Comparison of ENCODE assay signal across 8 cellular contexts in the genomic region with DNA sequence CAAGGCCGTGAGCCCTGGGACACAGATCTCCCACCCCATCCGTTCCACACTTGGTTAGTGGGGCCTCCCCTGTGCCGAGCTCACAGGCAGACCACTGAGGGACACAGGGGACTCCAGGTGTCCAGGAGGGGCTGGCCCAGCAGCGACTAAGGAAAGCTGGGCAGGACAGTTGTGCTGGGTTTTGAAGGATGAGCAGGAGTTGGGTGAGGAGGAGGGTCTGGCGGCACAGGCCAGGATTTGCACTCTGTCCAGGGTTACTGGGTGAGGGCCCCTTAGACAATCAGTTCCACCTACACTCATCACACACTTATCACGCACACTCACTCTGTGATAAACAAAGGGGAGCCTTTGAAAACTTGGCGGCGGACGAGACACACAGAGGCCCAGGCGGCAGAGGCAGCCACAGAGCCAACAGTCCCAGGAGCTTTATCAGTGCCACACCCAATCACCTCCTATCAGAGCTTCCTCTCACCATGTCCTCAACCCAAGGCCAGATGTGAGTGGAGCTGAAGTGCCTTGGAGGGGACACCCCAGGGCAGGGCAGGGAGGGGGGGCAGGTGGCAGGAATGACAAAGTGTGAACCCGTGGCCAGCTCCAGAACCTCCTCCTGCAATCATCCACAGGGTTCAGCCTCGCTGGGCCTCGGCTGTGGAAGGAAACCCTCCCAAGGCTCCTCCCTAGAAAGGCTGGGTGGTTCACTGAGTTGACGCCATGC. TPM values are rescaled to one million over a fixed set of nuclear protein-coding genes. Genes with fewer than 3 reads are reported as not detected.
DNase-seq lines count a peak whose midpoint lies in the region; ATAC-seq and TF ChIP-seq lines count a peak whose summit lies in the region.

No MANE protein-coding gene starts in this region.

- H3K4ac ChIP-seq in neuronal stem cell (ENCODE audit: low read length) = peak overlapping the region; percentile 27

- no peak overlapping the region for H4K91ac ChIP-seq in neuronal stem cell (ENCODE audit: low read depth, low read length, poor library complexity)

- ATAC-seq in GM18868 (IDR thresholded peaks at IDR 0.05; ENCODE audit: unreplicated experiment) (peak; percentile 11), HG03378 (IDR thresholded peaks at IDR 0.05; ENCODE audit: unreplicated experiment) (peak; percentile 26), GM18870 (IDR thresholded peaks at IDR 0.05; ENCODE audit: unreplicated experiment) (no peak)

- H3K79me1 ChIP-seq in neuronal stem cell (ENCODE audit: low read depth, low read length) = peaks cover 26% of the 10 kb centered on the region

- peak overlapping the region; percentile 98 for H2AK5ac ChIP-seq in neuronal stem cell (ENCODE audit: low read depth, low read length)

- peak overlapping the region; percentile 64 for H2BK15ac ChIP-seq in neuronal stem cell (ENCODE audit: low read length)

- no peak overlapping the region for H2BK120ac ChIP-seq in neuronal stem cell (ENCODE audit: low read depth, low read length)

- peak overlapping the region; percentile 36 for H3K9ac ChIP-seq in neuronal stem cell (ENCODE audit: low read depth, low read length, poor library complexity)

- H3K4me1 ChIP-seq in neuronal stem cell (ENCODE audit: control insufficient read depth in 2 of 2, insufficient read depth in 1 of 2, low read depth in 1 of 2, low read length in 2 of 2) = peaks cover 17 to 39% of the 10 kb centered on the region in 2 donors
- H3K4me1 ChIP-seq in tibial artery = peaks cover 0 to 18% (median 7%) of the 10 kb centered on the region in 4 donors

- CTCF ChIA-PET in activated naive CD4-positive, alpha-beta T cell treated with anti-CD3 and anti-CD28 coated beads for 36 hours (lab: Charles Lee) = interaction anchor here (0.6 to 5.9 kb wide), 5 partner anchors 9 to 398 kb away, joined by 3 to 47 read pairs (median 3); no protein-coding TSS in a partner anchor

- peak overlapping the region; percentile 82 for H3K4me3 Mint-ChIP-seq in activated naive CD4-positive, alpha-beta T cell treated with anti-CD3 and anti-CD28 coated beads for 36 hours

- no peak overlapping the region for H3K4me2 ChIP-seq in neuronal stem cell (ENCODE audit: insufficient read depth, low read length, poor library complexity, severe bottlenecking)

- H3K36me3 ChIP-seq in neuronal stem cell (replicated peaks in 1 of 2; ENCODE audit: control insufficient read depth in 2 of 2, insufficient read depth in 2 of 2, low read length in 2 of 2) = peaks cover 0 to 5% of the 10 kb centered on the region in 2 donors
- H3K36me3 ChIP-seq in tibial artery = no peaks in the 10 kb centered on the region

- TF ChIP-seq CTCF in tibial artery (IDR thresholded peaks at IDR 0.05) = no peak

- peak overlapping the region; percentile 91 for H3K27ac Mint-ChIP-seq in activated naive CD4-positive, alpha-beta T cell treated with anti-CD3 and anti-CD28 coated beads for 36 hours

- no peak overlapping the region for H2AFZ ChIP-seq in neuronal stem cell (ENCODE audit: low read length)

- peak overlapping the region; percentile 57 for H3K23ac ChIP-seq in neuronal stem cell (ENCODE audit: low read depth, low read length, poor library complexity)

- peak overlapping the region; percentile 9 for H3K14ac ChIP-seq in neuronal stem cell (ENCODE audit: low read length)

- H2BK12ac ChIP-seq in neuronal stem cell (ENCODE audit: low read length) = no peak overlapping the region

- H3K9me3 ChIP-seq in neuronal stem cell (replicated peaks in 1 of 2; ENCODE audit: control insufficient read depth in 2 of 2, insufficient read depth in 1 of 2, low read depth in 1 of 2, low read length in 2 of 2) (peaks cover 0 to 3% of the 10 kb centered on the region in 2 donors), tibial artery (no peaks in the 10 kb centered on the region)

- no CpG with 5 or more reads among the region's 14 CpGs for WGBS in neuronal stem cell (ENCODE audit: extremely low coverage in 2 of 2, insufficient read length in 2 of 2, insufficient replicate concordance in 1 of 2), 2 donors

- peak overlapping the region; percentile 6 for H4K8ac ChIP-seq in neuronal stem cell (ENCODE audit: low read depth, low read length)

- H3K9me3 Mint-ChIP-seq in activated naive CD4-positive, alpha-beta T cell treated with anti-CD3 and anti-CD28 coated beads for 36 hours = no peaks in the 10 kb centered on the region

- H3K27ac ChIP-seq in neuronal stem cell (replicated peaks; ENCODE audit: low read length) (no peak overlapping the region), tibial artery (no peak overlapping the region)

- DNase-seq in activated naive CD4-positive, alpha-beta T cell treated with anti-CD3 and anti-CD28 coated beads for 36 hours = peak; percentile 92
- DNase-seq in neuronal stem cell (ENCODE audit: low spot score) (no peak), tibial artery (no peak), DMS53 (lab: John Stamatoyannopoulos, UW) (no peak), epidermal melanocyte (ENCODE audit: insufficient read length, low spot score) (no peak)

- peaks cover 4% of the 10 kb centered on the region for H3K36me3 Mint-ChIP-seq in activated naive CD4-positive, alpha-beta T cell treated with anti-CD3 and anti-CD28 coated beads for 36 hours (ENCODE audit: low read depth)

- H2BK5ac ChIP-seq in neuronal stem cell (ENCODE audit: low read length) = no peak overlapping the region

- H3K4me1 Mint-ChIP-seq in activated naive CD4-positive, alpha-beta T cell treated with anti-CD3 and anti-CD28 coated beads for 36 hours (ENCODE audit: low read depth) = peaks cover 77% of the 10 kb centered on the region

- no peaks in the 10 kb centered on the region for H3K27me3 ChIP-seq in neuronal stem cell (ENCODE audit: control insufficient read depth in 3 of 3, insufficient read depth in 3 of 3, low read depth in 1 of 3, low read length in 3 of 3)
- H3K27me3 ChIP-seq in tibial artery = no peaks in the 10 kb centered on the region

- peak overlapping the region; percentile 44 for H3K18ac ChIP-seq in neuronal stem cell (ENCODE audit: low read length)

- intact Hi-C loops in activated naive CD4-positive, alpha-beta T cell treated with anti-CD3 and anti-CD28 coated beads for 36 hours (cut with micrococcal nuclease) = loop anchor here (1.0 to 5.0 kb wide), 8 partner anchors 27 to 622 kb away; partner anchors contain the start of genes BIN1, ERCC3, MAP3K2 and SFT2D3
- intact Hi-C loops in tibial artery (cut with DNase I; ENCODE audit: low total_unique reads) = no loop called here

- no peaks in the 10 kb centered on the region for H3K27me3 Mint-ChIP-seq in activated naive CD4-positive, alpha-beta T cell treated with anti-CD3 and anti-CD28 coated beads for 36 hours (ENCODE audit: low read depth)

- H3K4me3 ChIP-seq in neuronal stem cell (ENCODE audit: low read length in 2 of 2) (no peak overlapping the region), tibial artery (no peak overlapping the region)

RNA-seq across cellular contexts. Expression of gene BIN1, which starts 26.6 kb away (rescaled TPM):
- 10 to 100 TPM; 50.4 to 51.1 TPM for total RNA-seq in activated naive CD4-positive, alpha-beta T cell treated with anti-CD3 and anti-CD28 coated beads for 36 hours
- polyA plus RNA-seq in neuronal stem cell (2013, experiment 1 of 2) = 58.5 TPM
- polyA plus RNA-seq in neuronal stem cell (2013, experiment 2 of 2) = 59.1 TPM
